In the genomic region with DNA sequence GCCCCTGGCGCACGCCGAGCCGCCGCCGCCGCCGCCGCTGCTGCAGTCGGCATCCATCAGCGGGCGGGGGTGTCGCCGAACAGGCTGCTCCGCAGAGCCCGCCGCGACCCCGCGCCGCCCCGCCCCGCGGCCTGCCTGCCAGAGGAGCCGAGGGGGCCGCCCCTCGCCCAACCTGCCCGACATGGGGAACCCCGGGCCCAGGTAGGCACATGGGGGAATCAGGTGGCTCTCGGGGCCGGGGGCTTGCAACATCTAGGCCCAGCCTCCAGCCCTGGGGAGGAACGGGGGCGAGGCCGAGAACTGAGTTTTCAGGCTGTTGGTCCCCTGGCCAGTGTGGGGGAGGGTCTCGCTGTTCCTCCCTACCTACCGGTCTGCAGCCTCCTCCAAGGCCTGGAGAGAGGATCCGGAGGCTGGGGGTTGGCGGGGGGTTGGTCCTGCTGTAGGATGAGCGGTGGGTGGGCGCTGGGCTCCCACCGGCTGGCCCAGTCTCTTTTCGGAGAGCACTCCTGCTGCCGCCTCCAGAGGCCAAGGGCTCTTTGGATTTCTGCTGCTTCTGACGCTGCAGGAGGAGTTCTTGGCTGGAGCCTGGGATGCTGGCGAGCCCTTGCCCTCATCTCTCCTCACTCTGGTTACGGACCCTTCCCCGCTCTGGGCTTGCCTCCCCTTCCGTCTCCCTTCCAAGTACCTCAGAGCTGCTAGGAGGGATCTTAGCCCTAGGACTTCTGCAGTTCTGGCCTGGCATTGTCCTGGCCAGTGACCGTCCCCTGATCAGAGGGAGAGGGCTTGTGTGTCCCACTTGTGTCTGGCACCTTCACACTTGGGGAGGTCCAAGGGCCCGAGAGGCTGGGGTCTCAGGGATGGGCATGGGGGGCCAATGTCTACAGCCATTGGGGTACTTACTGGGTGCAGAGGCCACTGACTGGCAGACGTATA, we compare ENCODE assay signal across 1 cellular context.
TF ChIP-seq lines count a peak whose summit lies in the region.

A gene (plus strand): TSS at position 45 of the 933 bp plus-strand sequence. CDS start 19,038 bp downstream, outside the sequence.

TF ChIP-seq in GM23338, 12 proteins besides CTCF, POLR2A, EP300 and RAD21 (continued from another document):
- TF ChIP-seq, protein P1, sequence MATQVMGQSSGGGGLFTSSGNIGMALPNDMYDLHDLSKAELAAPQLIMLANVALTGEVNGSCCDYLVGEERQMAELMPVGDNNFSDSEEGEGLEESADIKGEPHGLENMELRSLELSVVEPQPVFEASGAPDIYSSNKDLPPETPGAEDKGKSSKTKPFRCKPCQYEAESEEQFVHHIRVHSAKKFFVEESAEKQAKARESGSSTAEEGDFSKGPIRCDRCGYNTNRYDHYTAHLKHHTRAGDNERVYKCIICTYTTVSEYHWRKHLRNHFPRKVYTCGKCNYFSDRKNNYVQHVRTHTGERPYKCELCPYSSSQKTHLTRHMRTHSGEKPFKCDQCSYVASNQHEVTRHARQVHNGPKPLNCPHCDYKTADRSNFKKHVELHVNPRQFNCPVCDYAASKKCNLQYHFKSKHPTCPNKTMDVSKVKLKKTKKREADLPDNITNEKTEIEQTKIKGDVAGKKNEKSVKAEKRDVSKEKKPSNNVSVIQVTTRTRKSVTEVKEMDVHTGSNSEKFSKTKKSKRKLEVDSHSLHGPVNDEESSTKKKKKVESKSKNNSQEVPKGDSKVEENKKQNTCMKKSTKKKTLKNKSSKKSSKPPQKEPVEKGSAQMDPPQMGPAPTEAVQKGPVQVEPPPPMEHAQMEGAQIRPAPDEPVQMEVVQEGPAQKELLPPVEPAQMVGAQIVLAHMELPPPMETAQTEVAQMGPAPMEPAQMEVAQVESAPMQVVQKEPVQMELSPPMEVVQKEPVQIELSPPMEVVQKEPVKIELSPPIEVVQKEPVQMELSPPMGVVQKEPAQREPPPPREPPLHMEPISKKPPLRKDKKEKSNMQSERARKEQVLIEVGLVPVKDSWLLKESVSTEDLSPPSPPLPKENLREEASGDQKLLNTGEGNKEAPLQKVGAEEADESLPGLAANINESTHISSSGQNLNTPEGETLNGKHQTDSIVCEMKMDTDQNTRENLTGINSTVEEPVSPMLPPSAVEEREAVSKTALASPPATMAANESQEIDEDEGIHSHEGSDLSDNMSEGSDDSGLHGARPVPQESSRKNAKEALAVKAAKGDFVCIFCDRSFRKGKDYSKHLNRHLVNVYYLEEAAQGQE (IDR thresholded peaks at IDR 0.05; ENCODE audit: unreplicated experiment) = no peak
- TF ChIP-seq JUNB (IDR thresholded peaks at IDR 0.05; ENCODE audit: unreplicated experiment) = no peak
- no peak for TF ChIP-seq NANOG (IDR thresholded peaks at IDR 0.05; ENCODE audit: borderline replicate concordance)
